8 cellular contexts compared by ENCODE assay signal in the genomic region with DNA sequence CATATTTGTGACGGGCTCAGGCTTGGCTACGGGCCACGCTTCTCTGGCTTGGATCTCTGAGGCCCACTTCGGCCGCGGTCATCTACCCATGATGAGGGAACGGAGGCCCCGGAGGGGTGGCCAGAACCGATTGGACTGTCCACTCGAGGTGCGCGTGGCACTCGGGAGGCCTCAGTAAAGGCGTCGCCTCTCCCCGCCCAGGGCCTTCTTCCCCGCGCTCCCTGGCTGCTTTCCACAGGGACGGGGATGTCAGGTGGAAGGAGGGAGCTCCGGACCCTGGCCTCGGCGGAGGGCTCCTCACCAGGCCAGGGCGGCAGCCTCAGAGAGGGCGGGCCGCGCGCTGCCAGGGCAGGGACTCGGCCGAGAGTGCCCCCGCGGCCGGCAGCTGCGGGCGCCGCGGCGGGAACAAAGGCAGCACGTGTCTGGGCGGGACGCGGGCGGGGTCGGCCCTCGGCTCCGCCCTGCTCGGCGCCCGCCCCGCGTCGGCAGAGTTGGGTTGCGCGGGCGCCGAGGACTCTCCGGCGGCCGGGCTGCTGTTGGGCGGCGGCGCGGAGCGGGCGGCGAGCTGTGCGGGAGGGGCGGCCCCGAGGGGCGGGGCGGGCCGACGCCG. TPM values are rescaled to one million over a fixed set of nuclear protein-coding genes. Genes with fewer than 3 reads are reported as not detected.
DNase-seq lines count a peak whose midpoint lies in the region; ATAC-seq and TF ChIP-seq lines count a peak whose summit lies in the region.

No MANE protein-coding gene starts in this region.

- H3K27ac ChIP-seq in C4-2B: peak overlapping the region; percentile 74
- no peak overlapping the region for H3K27ac ChIP-seq in OCI-LY1 (ENCODE audit: low read depth, low read length, poor library complexity, severe bottlenecking)
- peak overlapping the region; percentile 48 for H3K27ac ChIP-seq in fibroblast of lung (ENCODE audit: insufficient read depth, low read length)

- no peak for TF ChIP-seq CTCF in C4-2B (conservative IDR thresholded peaks at IDR 0.05)
- no peak for TF ChIP-seq CTCF in OCI-LY1 (IDR thresholded peaks at IDR 0.05; ENCODE audit: low read length)
- no peak for TF ChIP-seq CTCF in fibroblast of lung (conservative IDR thresholded peaks at IDR 0.05 in 1 of 2, IDR thresholded peaks at IDR 0.05 in 1 of 2; ENCODE audit: low read depth in 1 of 2, low read length in 2 of 2)

- H3K4me1 Mint-ChIP-seq in activated T-cell treated with anti-CD3 and anti-CD28 coated beads, Interleukin-2, amount 50 U/mL, for 72 hours (ENCODE audit: low read depth): peaks cover 54% of the 10 kb centered on the region
- peaks cover 22 to 58% (median 48%) of the 10 kb centered on the region in 3 donors for H3K4me1 Mint-ChIP-seq in naive B cell
- H3K4me1 Mint-ChIP-seq in stimulated activated naive CD8-positive, alpha-beta T cell treated with anti-CD3 and anti-CD28 coated beads, Interleukin-15, Interleukin-2, amounts not matched to agents 100 ng/mL and 50 ng/mL, for 24 hours (ENCODE audit: low read depth): peaks cover 40% of the 10 kb centered on the region

- H3K9me3 Mint-ChIP-seq in activated T-cell treated with anti-CD3 and anti-CD28 coated beads, Interleukin-2, amount 50 U/mL, for 72 hours: no peaks in the 10 kb centered on the region
- H3K9me3 Mint-ChIP-seq in naive B cell: no peaks in the 10 kb centered on the region
- no peaks in the 10 kb centered on the region for H3K9me3 Mint-ChIP-seq in stimulated activated naive CD8-positive, alpha-beta T cell treated with anti-CD3 and anti-CD28 coated beads, Interleukin-15, Interleukin-2, amounts not matched to agents 100 ng/mL and 50 ng/mL, for 24 hours

- H3F3A ChIP-seq in OCI-LY1 (ENCODE audit: insufficient read depth, low read length): no peaks in the 10 kb centered on the region

- peak overlapping the region; percentile 62 to 87 for H3K4me3 Mint-ChIP-seq in activated T-cell treated with anti-CD3 and anti-CD28 coated beads, Interleukin-2, amount 50 U/mL, for 72 hours
- peak overlapping the region; percentile 73 to 91 (median 82) for H3K4me3 Mint-ChIP-seq in naive B cell
- H3K4me3 Mint-ChIP-seq in stimulated activated naive CD8-positive, alpha-beta T cell treated with anti-CD3 and anti-CD28 coated beads, Interleukin-15, Interleukin-2, amounts not matched to agents 100 ng/mL and 50 ng/mL, for 24 hours: peak overlapping the region; percentile 69

- peak overlapping the region; percentile 68 for H3K4me2 ChIP-seq in OCI-LY1 (ENCODE audit: low read length)
- peak overlapping the region; percentile 71 for H3K4me2 ChIP-seq in fibroblast of lung (ENCODE audit: extremely low read depth, insufficient read depth, low read length)

- ATAC-seq in GM19397 (IDR thresholded peaks at IDR 0.05; ENCODE audit: unreplicated experiment): peak; percentile 50
- peak; percentile 79 to 83 for ATAC-seq in activated T-cell treated with anti-CD3 and anti-CD28 coated beads, Interleukin-2, amount 50 U/mL, for 72 hours (replicated peaks in 1 of 2)
- ATAC-seq in naive B cell (ENCODE audit: low read depth in 2 of 2): peak; percentile 77 to 79

- no peaks in the 10 kb centered on the region for H3K9me2 ChIP-seq in OCI-LY1 (ENCODE audit: low read depth, low read length)

- H3K79me2 ChIP-seq in OCI-LY1 (ENCODE audit: insufficient read depth, low read length) (no peaks in the 10 kb centered on the region), fibroblast of lung (ENCODE audit: control insufficient read depth, insufficient read depth, low read length) (no peaks in the 10 kb centered on the region)

- H2AFZ ChIP-seq in OCI-LY1 (ENCODE audit: low read length) (no peak overlapping the region), fibroblast of lung (ENCODE audit: low read length) (peak overlapping the region; percentile 71)

- H3K4me1 ChIP-seq in OCI-LY1 (ENCODE audit: insufficient read depth, low read length, severe bottlenecking) (peaks cover 10% of the 10 kb centered on the region), fibroblast of lung (ENCODE audit: control insufficient read depth, extremely low read depth, insufficient read depth, low read length) (peaks cover 8% of the 10 kb centered on the region)

- H3K27me3 Mint-ChIP-seq in activated T-cell treated with anti-CD3 and anti-CD28 coated beads, Interleukin-2, amount 50 U/mL, for 72 hours (ENCODE audit: low read depth): no peaks in the 10 kb centered on the region
- no peaks in the 10 kb centered on the region for H3K27me3 Mint-ChIP-seq in naive B cell
- H3K27me3 Mint-ChIP-seq in stimulated activated naive CD8-positive, alpha-beta T cell treated with anti-CD3 and anti-CD28 coated beads, Interleukin-15, Interleukin-2, amounts not matched to agents 100 ng/mL and 50 ng/mL, for 24 hours: no peaks in the 10 kb centered on the region

- H3K36me3 Mint-ChIP-seq in activated T-cell treated with anti-CD3 and anti-CD28 coated beads, Interleukin-2, amount 50 U/mL, for 72 hours (ENCODE audit: insufficient read depth in 2 of 2): peaks cover 18 to 38% of the 10 kb centered on the region in 2 donors
- peaks cover 0 to 11% of the 10 kb centered on the region in 2 donors for H3K36me3 Mint-ChIP-seq in naive B cell
- peaks cover 50% of the 10 kb centered on the region for H3K36me3 Mint-ChIP-seq in stimulated activated naive CD8-positive, alpha-beta T cell treated with anti-CD3 and anti-CD28 coated beads, Interleukin-15, Interleukin-2, amounts not matched to agents 100 ng/mL and 50 ng/mL, for 24 hours (ENCODE audit: low read depth)

- H3K36me3 ChIP-seq in OCI-LY1 (ENCODE audit: insufficient read depth, low read length) (peaks cover 18% of the 10 kb centered on the region), fibroblast of lung (ENCODE audit: control insufficient read depth, insufficient read depth, low read length) (peaks cover 7% of the 10 kb centered on the region)

- H3K4me3 ChIP-seq in OCI-LY1 (ENCODE audit: low read depth, low read length, poor library complexity, severe bottlenecking): peak overlapping the region; percentile 55
- peak overlapping the region in 2 of 4 experiments; percentile 40 to 55 for H3K4me3 ChIP-seq in fibroblast of lung (replicated peaks in 1 of 4; ENCODE audit: control extremely low read depth in 1 of 4, insufficient read depth in 1 of 4, low read depth in 3 of 4, low read length in 4 of 4)

- H3K9me3 ChIP-seq in OCI-LY1 (ENCODE audit: low read length): no peaks in the 10 kb centered on the region
- H3K9me3 ChIP-seq in fibroblast of lung (ENCODE audit: control insufficient read depth, insufficient read depth, low read depth, low read length): no peaks in the 10 kb centered on the region

- H3K9ac ChIP-seq in OCI-LY1 (ENCODE audit: low read length) (peak overlapping the region; percentile 57), fibroblast of lung (ENCODE audit: insufficient read depth, low read length) (peak overlapping the region; percentile 63)

- H4K20me1 ChIP-seq in OCI-LY1 (ENCODE audit: insufficient read depth, low read length) (no peaks in the 10 kb centered on the region), fibroblast of lung (ENCODE audit: control insufficient read depth, extremely low read depth, insufficient read depth, low read length) (no peaks in the 10 kb centered on the region)

- DNase-seq in HT-29 (ENCODE audit: low spot score): peak; percentile 87
- DNase-seq in activated T-cell treated with anti-CD3 and anti-CD28 coated beads, Interleukin-2, amount 50 U/mL, for 72 hours: peak; percentile 75 to 77
- peak; percentile 59 to 65 for DNase-seq in fibroblast of lung (ENCODE audit: low read depth in 2 of 2)
- peak; percentile 76 for DNase-seq in naive B cell

- H3K27me3 ChIP-seq in OCI-LY1 (ENCODE audit: insufficient read depth, low read length) (peaks cover 7% of the 10 kb centered on the region), fibroblast of lung (ENCODE audit: control insufficient read depth, insufficient read depth, low read length) (no peaks in the 10 kb centered on the region)

- H3K27ac Mint-ChIP-seq in activated T-cell treated with anti-CD3 and anti-CD28 coated beads, Interleukin-2, amount 50 U/mL, for 72 hours: peak overlapping the region; percentile 94
- peak overlapping the region in 5 of 6 donors; percentile 64 to 94 (median 85) for H3K27ac Mint-ChIP-seq in naive B cell
- H3K27ac Mint-ChIP-seq in stimulated activated naive CD8-positive, alpha-beta T cell treated with anti-CD3 and anti-CD28 coated beads, Interleukin-15, Interleukin-2, amounts not matched to agents 100 ng/mL and 50 ng/mL, for 24 hours: peak overlapping the region; percentile 61

RNA-seq across cellular contexts. Expression of gene CDK5R1, which starts 0.6 kb away (rescaled TPM):
- total RNA-seq in HT-29 (2014; rRNA removed; shearing (Covaris generic)): 3.0 and 4.0 TPM in 2 replicates
- total RNA-seq in activated T-cell treated with anti-CD3 and anti-CD28 coated beads, Interleukin-2, amount 50 U/mL, for 72 hours: 10 to 100 TPM; 22.5 to 24.6 TPM
- total RNA-seq in fibroblast of lung: 0.33 and 0.51 TPM in 2 replicates
- polyA plus RNA-seq in fibroblast of lung (0.46 and 0.56 TPM in 2 replicates), naive B cell (ENCODE audit: low read depth in 6 of 6) (10 to 100 TPM in 1 of 6 donors, 1 to 10 TPM in 5; 2.7 to 11.5 (median 4.2) TPM)
- polyA plus RNA-seq in fibroblast of lung (2012): 0.51 and 0.60 TPM in 2 replicates
- 0.30 TPM in 1 of 2 replicates, not detected in the other for polyA minus RNA-seq in fibroblast of lung (ENCODE audit: low replicate concordance)

RNA-seq across cellular contexts. Expression of gene PSMD11, which starts 41.9 kb away (rescaled TPM):
- total RNA-seq in HT-29 (2014; rRNA removed; shearing (Covaris generic)): 110 and 122 TPM in 2 replicates
- total RNA-seq in activated T-cell treated with anti-CD3 and anti-CD28 coated beads, Interleukin-2, amount 50 U/mL, for 72 hours: 100 to 1,000 TPM; 131 to 134 TPM
- 60.4 and 74.1 TPM in 2 replicates for total RNA-seq in fibroblast of lung
- polyA plus RNA-seq in fibroblast of lung (77.9 and 101 TPM in 2 replicates), naive B cell (ENCODE audit: low read depth in 6 of 6) (100 to 1,000 TPM; 107 to 128 (median 111) TPM)
- polyA plus RNA-seq in fibroblast of lung (2012): 89.4 and 111 TPM in 2 replicates
- polyA minus RNA-seq in fibroblast of lung (ENCODE audit: low replicate concordance): 46.6 and 122 TPM in 2 replicates
